ENCODE assay signal across 21 cellular contexts in genomic region chr5:7884491-7885273, GRCh38. TPM values are rescaled to one million over a fixed set of nuclear protein-coding genes. Genes with fewer than 3 reads are reported as not detected.
DNase-seq lines count a peak whose midpoint lies in the region; ATAC-seq and TF ChIP-seq lines count a peak whose summit lies in the region.
"Had no signal": no experiment of that assay in that cellular context is flagged by ENCODE, and none has a peak within 500 bp of the region (broad histone marks: within the 10 kb centered on the region; RNA-seq: fewer than 3 reads in every experiment).

No MANE protein-coding gene starts in this region.

- H3K4me1 Mint-ChIP-seq in activated naive CD4-positive, alpha-beta T cell treated with anti-CD3 and anti-CD28 coated beads, Interleukin-2, amount 10 ng/mL, durations not matched to agents 7 days and 5 days = peaks cover 2% of the 10 kb centered on the region
- H3K4me1 Mint-ChIP-seq in WTC11 (no peaks in the 10 kb centered on the region), immature natural killer cell (peaks cover 7 to 30% of the 10 kb centered on the region in 2 donors)

- H3K27me3 Mint-ChIP-seq in activated naive CD4-positive, alpha-beta T cell treated with anti-CD3 and anti-CD28 coated beads, Interleukin-2, amount 10 ng/mL, durations not matched to agents 7 days and 5 days = no peaks in the 10 kb centered on the region
- H3K27me3 Mint-ChIP-seq in WTC11 (ENCODE audit: low read depth) = no peaks in the 10 kb centered on the region
- no peaks in the 10 kb centered on the region for H3K27me3 Mint-ChIP-seq in immature natural killer cell (ENCODE audit: low read depth in 3 of 3)
- H3K27me3 Mint-ChIP-seq: activated T-helper 17 cell treated with anti-CD3 and anti-CD28 coated beads, Interleukin-2, amount 50 U/mL, for 72 hours; naive thymus-derived CD8-positive, alpha-beta T cell had no signal

- H3K4me3 Mint-ChIP-seq in activated naive CD4-positive, alpha-beta T cell treated with anti-CD3 and anti-CD28 coated beads, Interleukin-2, amount 10 ng/mL, durations not matched to agents 7 days and 5 days = no peak overlapping the region
- H3K4me3 Mint-ChIP-seq in WTC11 (no peak overlapping the region), immature natural killer cell (no peak overlapping the region)
- H3K4me3 Mint-ChIP-seq: activated T-helper 17 cell treated with anti-CD3 and anti-CD28 coated beads, Interleukin-2, amount 50 U/mL, for 72 hours; naive thymus-derived CD8-positive, alpha-beta T cell had no signal

- H3K27ac Mint-ChIP-seq in activated naive CD4-positive, alpha-beta T cell treated with anti-CD3 and anti-CD28 coated beads, Interleukin-2, amount 10 ng/mL, durations not matched to agents 7 days and 5 days = peak overlapping the region; percentile 16
- peak overlapping the region; percentile 22; the same call in 1 of the 2 replicates for H3K27ac Mint-ChIP-seq in WTC11
- peak overlapping the region in 4 of 6 donors; percentile 7 to 64 (median 28) for H3K27ac Mint-ChIP-seq in immature natural killer cell
- H3K27ac Mint-ChIP-seq: activated T-helper 17 cell treated with anti-CD3 and anti-CD28 coated beads, Interleukin-2, amount 50 U/mL, for 72 hours had no signal

- no peaks in the 10 kb centered on the region for H3K4me1 ChIP-seq in adrenal gland (replicated peaks in 1 of 2)
- H3K4me1 ChIP-seq: uterus had no signal

- no peak overlapping the region for H3K4me3 ChIP-seq in adrenal gland
- H3K4me3 ChIP-seq: A549, skin epidermis, stomach, uterus had no signal

- H3K27ac ChIP-seq in substantia nigra (ENCODE audit: low read depth, low read length, poor library complexity, severe bottlenecking) (peak overlapping the region; percentile 95), adrenal gland (no peak overlapping the region)
- H3K27ac ChIP-seq: A549, skin epidermis, stomach, uterus had no signal

- intact Hi-C loops in adrenal gland (cut with DNase I) = no loop called here

- 79 to 82% (median 81%) methylated on average over 5 of the region's 5 CpGs for WGBS in adrenal gland, 4 donors

- no peak for DNase-seq in activated naive CD4-positive, alpha-beta T cell treated with anti-CD3 and anti-CD28 coated beads, Interleukin-2, amount 10 ng/mL, durations not matched to agents 7 days and 5 days
- DNase-seq in activated naive CD4-positive, alpha-beta T cell treated with Interleukin-2 at 50 U/mL for 16 hours = no peak
- DNase-seq in WTC11 (ENCODE audit: low spot score) = no peak
- DNase-seq in immature natural killer cell = no peak
- peak in 30 of 49 donors; percentile 6 to 80 (median 36) for DNase-seq in substantia nigra (lab: John Stamatoyannopoulos, UW)
- DNase-seq in iPS-NIHi11 (ENCODE audit: low spot score) = no peak
- no peak for DNase-seq in adrenal gland
- DNase-seq: activated CD4-positive, alpha-beta T cell treated with anti-CD3 and anti-CD28 coated beads for 1 hour; erythroblast; mesendoderm; naive thymus-derived CD8-positive, alpha-beta T cell; NCI-H146; SK-N-SH; stomach; T-helper 9 cell; uterus had no signal

- H3K9me3 Mint-ChIP-seq in activated naive CD4-positive, alpha-beta T cell treated with anti-CD3 and anti-CD28 coated beads, Interleukin-2, amount 10 ng/mL, durations not matched to agents 7 days and 5 days = no peaks in the 10 kb centered on the region
- H3K9me3 Mint-ChIP-seq in WTC11 (no peaks in the 10 kb centered on the region), immature natural killer cell (no peaks in the 10 kb centered on the region)
- H3K9me3 Mint-ChIP-seq: activated T-helper 17 cell treated with anti-CD3 and anti-CD28 coated beads, Interleukin-2, amount 50 U/mL, for 72 hours; naive thymus-derived CD8-positive, alpha-beta T cell had no signal

- no peak for TF ChIP-seq CTCF in WTC11 (IDR thresholded peaks at IDR 0.05)
- no peak for TF ChIP-seq CTCF in adrenal gland (IDR thresholded peaks at IDR 0.05)

- H3K27me3 ChIP-seq in adrenal gland = no peaks in the 10 kb centered on the region
- H3K27me3 ChIP-seq: stomach, uterus had no signal

- ATAC-seq in WTC11 (no peak), GM18909 (IDR thresholded peaks at IDR 0.05; ENCODE audit: poor library complexity, unreplicated experiment) (no peak)
- ATAC-seq: A549; activated T-helper 17 cell treated with anti-CD3 and anti-CD28 coated beads, Interleukin-2, amount 50 U/mL, for 72 hours; naive thymus-derived CD8-positive, alpha-beta T cell had no signal

- H3K9me3 ChIP-seq in adrenal gland (replicated peaks in 1 of 3) = no peaks in the 10 kb centered on the region
- H3K9me3 ChIP-seq: A549, SK-N-SH, stomach, uterus had no signal

- POLR2A ChIA-PET in WTC11 (lab: Charles Lee) = no interaction called here

- H3K36me3 Mint-ChIP-seq in activated naive CD4-positive, alpha-beta T cell treated with anti-CD3 and anti-CD28 coated beads, Interleukin-2, amount 10 ng/mL, durations not matched to agents 7 days and 5 days = peaks cover 55% of the 10 kb centered on the region
- H3K36me3 Mint-ChIP-seq in WTC11 = peaks cover 59% of the 10 kb centered on the region
- peaks cover 10 to 44% (median 27%) of the 10 kb centered on the region in 3 donors for H3K36me3 Mint-ChIP-seq in immature natural killer cell

- no peak for TF ChIP-seq POLR2A in adrenal gland (IDR thresholded peaks at IDR 0.05)

- CTCF ChIA-PET in activated naive CD4-positive, alpha-beta T cell treated with anti-CD3 and anti-CD28 coated beads, Interleukin-2, amount 10 ng/mL, durations not matched to agents 7 days and 5 days (lab: Charles Lee) = no interaction called here
- CTCF ChIA-PET in WTC11 (lab: Charles Lee) = interaction anchor here (1.3 kb wide), 1 partner anchor 16 kb away, joined by 3 read pairs; the partner anchor contains the start of genes FASTKD3 and MTRR

- peaks cover 0 to 61% of the 10 kb centered on the region in 2 donors for H3K36me3 ChIP-seq in adrenal gland (replicated peaks in 1 of 2)
- H3K36me3 ChIP-seq: uterus had no signal

TF ChIP-seq in WTC11, 78 proteins besides CTCF, POLR2A, EP300 and RAD21 (continues in another document):
- no peak for TF ChIP-seq E2F5 (CRISPR knock-in tag; IDR thresholded peaks at IDR 0.05)
- no peak for TF ChIP-seq ZNF416 (CRISPR knock-in tag; IDR thresholded peaks at IDR 0.05)
- TF ChIP-seq EMX1 (CRISPR knock-in tag; IDR thresholded peaks at IDR 0.05) = no peak
- TF ChIP-seq TCF7 (CRISPR knock-in tag; IDR thresholded peaks at IDR 0.05; ENCODE audit: low read depth) = no peak
- TF ChIP-seq STAT6 (CRISPR knock-in tag; conservative IDR thresholded peaks at IDR 0.05; ENCODE audit: low read depth) = no peak
- TF ChIP-seq ZNF219 (CRISPR knock-in tag; IDR thresholded peaks at IDR 0.05; ENCODE audit: borderline replicate concordance) = no peak
- TF ChIP-seq ERG (CRISPR knock-in tag; IDR thresholded peaks at IDR 0.05) = no peak
- TF ChIP-seq CBFB (CRISPR knock-in tag; IDR thresholded peaks at IDR 0.05; ENCODE audit: low read depth) = no peak
- no peak for TF ChIP-seq TEAD4 (CRISPR knock-in tag; IDR thresholded peaks at IDR 0.05)

RNA-seq across cellular contexts. Expression of gene MTRR, which starts 15.7 kb away (rescaled TPM):
- total RNA-seq in WTC11 (2021) (39.1 to 46.9 TPM (median 42.3 TPM) in 3 replicates), adrenal gland (10 to 100 TPM; 27.7 to 66.0 (median 41.3) TPM)
- polyA plus RNA-seq in immature natural killer cell (10 to 100 TPM; 23.2 to 58.6 (median 33.3) TPM), adrenal gland (10 to 100 TPM in 2 of 3 donors, 1 to 10 TPM in 1; 9.3 to 51.8 (median 22.0) TPM)

RNA-seq across cellular contexts. Expression of gene FASTKD3, which starts 15.9 kb away (rescaled TPM):
- total RNA-seq in WTC11 (2021) = 7.8 to 9.6 TPM (median 8.7 TPM) in 3 replicates
- 10 to 100 TPM; 11.7 to 13.9 (median 12.5) TPM for polyA plus RNA-seq in immature natural killer cell
- total RNA-seq in adrenal gland = 10 to 100 TPM in 6 of 8 donors, 1 to 10 TPM in 2; 8.5 to 28.9 (median 16.8) TPM
- 10 to 100 TPM; 24.7 to 32.0 (median 25.4) TPM for polyA plus RNA-seq in adrenal gland

RNA-seq across cellular contexts. Expression of gene CFAP90, which starts 33.7 kb away (rescaled TPM):
- 0.21 to 0.64 TPM (median 0.33 TPM) in 3 replicates for total RNA-seq in WTC11 (2021)
- not detected for polyA plus RNA-seq in immature natural killer cell
- under 1 TPM in 5 of 8 donors, not detected in 3; 0.14 to 0.40 (median 0.38) TPM for total RNA-seq in adrenal gland
- polyA plus RNA-seq in adrenal gland = 1 to 10 TPM in 2 of 3 donors, under 1 TPM in 1; 0.57 to 1.3 (median 1.1) TPM
- total RNA-seq: activated T-helper 17 cell treated with anti-CD3 and anti-CD28 coated beads, Interleukin-2, amount 50 U/mL, for 72 hours; naive thymus-derived CD8-positive, alpha-beta T cell; RPMI7951 had no signal
- polyA plus RNA-seq: naive thymus-derived CD8-positive, alpha-beta T cell had no signal

Comparison
In these comparisons a context has a peak if more than half of its experiments do, and no peak if none do; other contexts are left out.
1. DNase-seq: peak in substantia nigra (30 of 49); none in activated naive CD4-positive, alpha-beta T cell treated with anti-CD3 and anti-CD28 coated beads, Interleukin-2, amount 10 ng/mL, durations not matched to agents 7 days and 5 days (single experiment), activated naive CD4-positive, alpha-beta T cell treated with Interleukin-2 at 50 U/mL for 16 hours (single experiment), WTC11 (single experiment), immature natural killer cell (0 of 3), iPS-NIHi11 (single experiment) and adrenal gland (0 of 7).
2. Peak in every context shown above with its lines, with median percentiles within 50 percentile points of each other: H3K27ac Mint-ChIP-seq.